Comparison of ENCODE assay signal across 15 cellular contexts in the genomic region with DNA sequence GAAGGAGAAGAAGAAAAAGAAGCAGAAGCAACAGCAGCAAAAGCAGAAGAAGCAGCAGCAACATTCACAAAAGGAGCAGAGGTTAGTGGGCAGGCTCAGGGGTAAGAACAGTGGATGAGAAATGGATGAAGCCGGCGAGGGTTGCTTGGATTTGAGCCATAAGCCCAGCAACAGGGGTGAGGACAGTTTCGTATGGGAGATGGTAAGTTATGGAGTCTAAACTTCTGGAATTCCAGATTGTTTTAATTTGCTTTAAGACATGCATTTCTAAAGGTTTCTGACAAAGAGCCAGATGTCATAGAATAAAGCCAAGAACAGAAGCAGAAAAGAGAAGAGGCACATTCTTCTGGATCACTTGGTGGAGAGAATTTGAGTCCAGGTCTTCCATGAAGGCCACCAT.
DNase-seq lines count a peak whose midpoint lies in the region; ATAC-seq and TF ChIP-seq lines count a peak whose summit lies in the region.
"Had no signal": no experiment of that assay in that cellular context is flagged by ENCODE, and none has a peak within 500 bp of the region (broad histone marks: within the 10 kb centered on the region; RNA-seq: fewer than 3 reads in every experiment).

No MANE protein-coding gene starts in this region.

- no peak overlapping the region for H3K4me3 ChIP-seq in HFF-Myc (replicated peaks; ENCODE audit: low read depth, low read length)
- H3K4me3 ChIP-seq: GM23338 had no signal

- no peak for ATAC-seq in HG03095 (IDR thresholded peaks at IDR 0.05; ENCODE audit: unreplicated experiment)
- ATAC-seq in GM18873 (IDR thresholded peaks at IDR 0.05; ENCODE audit: low FRiP score, unreplicated experiment): no peak
- ATAC-seq: GM23338, HepG2 had no signal

- TF ChIP-seq CTCF in AG09319 (IDR thresholded peaks at IDR 0.05; ENCODE audit: low read depth, low read length) (no peak), HFF-Myc (IDR thresholded peaks at IDR 0.05; ENCODE audit: low read depth, low read length, missing control alignments) (no peak)

- DNase-seq in AG09319 (ENCODE audit: extremely low read depth, low read depth) (peak; percentile 18), HFF-Myc (ENCODE audit: extremely low read depth, low read depth) (peak; percentile 2), fibroblast of gingiva (ENCODE audit: low read depth) (peak; percentile 56), fibroblast of the conjunctiva (ENCODE audit: low read depth) (peak; percentile 53), HPDE6-E6E7 (ENCODE audit: extremely low spot score) (no peak)
- DNase-seq: AML-193; Caco-2; CD4-positive, alpha-beta T cell; HCEC 1CT; HFFc6; KBM-7 had no signal
